In the genomic region with DNA sequence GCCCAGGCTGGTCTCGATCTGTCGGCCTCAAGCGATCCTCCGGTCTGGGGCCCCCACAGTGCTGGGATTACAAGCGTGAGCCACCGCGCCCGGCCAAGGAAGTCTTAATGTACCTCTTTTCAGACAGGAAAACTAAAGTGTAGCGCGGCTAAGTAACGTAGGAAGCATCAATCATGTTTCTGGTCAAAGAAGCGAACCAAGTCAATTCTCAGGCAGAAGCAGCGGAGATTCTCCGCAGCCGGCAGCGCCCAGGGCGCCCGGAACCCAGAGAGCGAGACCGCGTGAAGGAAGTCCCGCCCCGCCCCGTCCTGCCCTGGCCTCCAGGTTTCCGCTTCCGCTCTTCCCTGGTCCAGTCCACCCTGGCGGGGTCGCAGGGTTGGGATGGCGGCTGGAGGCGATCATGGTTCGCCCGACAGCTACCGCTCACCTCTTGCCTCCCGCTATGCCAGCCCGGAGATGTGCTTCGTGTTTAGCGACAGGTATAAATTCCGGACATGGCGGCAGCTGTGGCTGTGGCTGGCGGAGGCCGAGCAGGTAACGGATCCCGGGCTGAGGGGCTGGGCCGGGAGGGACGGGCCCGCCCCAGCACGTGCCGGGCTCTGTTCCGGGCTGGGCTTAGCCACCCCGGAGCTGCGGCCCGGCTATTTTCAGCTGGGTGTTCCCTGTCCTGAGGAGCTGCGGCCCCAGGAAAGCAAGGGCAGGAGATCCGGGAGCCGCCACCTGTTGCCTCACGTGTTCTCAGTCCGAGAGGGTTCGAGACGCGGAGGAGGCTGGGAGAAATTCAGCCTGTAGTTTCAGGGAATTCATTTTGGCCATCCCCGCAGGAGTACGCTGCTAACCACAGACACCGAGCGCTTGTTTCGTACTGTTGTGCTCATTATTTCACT, we compare ENCODE assay signal across 8 cellular contexts. TPM values are rescaled to one million over a fixed set of nuclear protein-coding genes. Genes with fewer than 3 reads are reported as not detected.
A peak's percentile ranks its signal among the peaks of the same experiment; 100 is the strongest.
DNase-seq lines count a peak whose midpoint lies in the region; ATAC-seq and TF ChIP-seq lines count a peak whose summit lies in the region.

Gene ADSL, plus strand, starts transcription at position 323 of the 887 bp plus-strand sequence. Its CDS starts 59 bp downstream, at position 382.

- H3K9me3 ChIP-seq in OCI-LY1 (ENCODE audit: low read length) = no peaks in the 10 kb centered on the region

- no peaks in the 10 kb centered on the region for H4K20me1 ChIP-seq in OCI-LY1 (ENCODE audit: insufficient read depth, low read length)

- peak within 1 kb of the TSS; percentile 85 for H3K4me3 ChIP-seq in OCI-LY1 (ENCODE audit: low read depth, low read length, poor library complexity, severe bottlenecking)

- H3K4me1 ChIP-seq in OCI-LY1 (ENCODE audit: insufficient read depth, low read length, severe bottlenecking) = peaks cover 31% of the 10 kb centered on the region

- peaks cover 2% of the 10 kb centered on the region for H3K36me3 Mint-ChIP-seq in endothelial cell (ENCODE audit: low read depth, unreplicated experiment)

- H2AFZ ChIP-seq in OCI-LY1 (ENCODE audit: low read length) = no peak within 1 kb of the TSS

- peak within 1 kb of the TSS; percentile 98 for H3K27ac Mint-ChIP-seq in endothelial cell (ENCODE audit: unreplicated experiment)

- peak within 1 kb of the TSS; percentile 95 for H3K27ac ChIP-seq in OCI-LY1 (ENCODE audit: low read depth, low read length, poor library complexity, severe bottlenecking)

- TF ChIP-seq CTCF in OCI-LY1 (IDR thresholded peaks at IDR 0.05; ENCODE audit: low read length) = no peak
- no peak for TF ChIP-seq CTCF in endothelial cell (IDR thresholded peaks at IDR 0.05; ENCODE audit: unreplicated experiment)

- H3K4me1 Mint-ChIP-seq in endothelial cell (ENCODE audit: unreplicated experiment) = peaks cover 25% of the 10 kb centered on the region

- peaks cover 13% of the 10 kb centered on the region; the same call in 1 of the 2 replicates for H3F3A ChIP-seq in OCI-LY1 (ENCODE audit: insufficient read depth, low read length)

- no peaks in the 10 kb centered on the region for H3K9me3 Mint-ChIP-seq in endothelial cell (ENCODE audit: unreplicated experiment)

- peaks cover 30% of the 10 kb centered on the region for H3K79me2 ChIP-seq in OCI-LY1 (ENCODE audit: insufficient read depth, low read length)

- H3K27me3 ChIP-seq in OCI-LY1 (ENCODE audit: insufficient read depth, low read length) = no peaks in the 10 kb centered on the region

- peaks cover 1% of the 10 kb centered on the region for H3K27me3 Mint-ChIP-seq in endothelial cell (ENCODE audit: unreplicated experiment)

- H3K4me2 ChIP-seq in OCI-LY1 (ENCODE audit: low read length) = peak within 1 kb of the TSS; percentile 92

- DNase-seq in CMK (ENCODE audit: low read depth) (peak; percentile 56), HT-29 (ENCODE audit: low spot score) (peak; percentile 85), endothelial cell (ENCODE audit: low spot score) (peak; percentile 89), midbrain (lab: John Stamatoyannopoulos, UW) (peak; percentile 87)
- DNase-seq in activated CD8-positive, alpha-beta memory T cell treated with anti-CD3 and anti-CD28 coated beads, Interleukin-2, amount 50 U/mL, for 48 hours = peak; percentile 92
- DNase-seq in stimulated activated CD8-positive, alpha-beta memory T cell treated with anti-CD3 and anti-CD28 coated beads, Interleukin-15, amount 100 ng/mL, for 48 hours (ENCODE audit: low read depth in 2 of 2) = peak; percentile 78 to 81

- H3K4me3 Mint-ChIP-seq in endothelial cell (ENCODE audit: unreplicated experiment) = peak within 1 kb of the TSS; percentile 98

- H3K36me3 ChIP-seq in OCI-LY1 (ENCODE audit: insufficient read depth, low read length) = peaks cover 28% of the 10 kb centered on the region

- no peaks in the 10 kb centered on the region for H3K9me2 ChIP-seq in OCI-LY1 (ENCODE audit: low read depth, low read length)

- peak; percentile 69 for ATAC-seq in GM19467 (IDR thresholded peaks at IDR 0.05; ENCODE audit: unreplicated experiment)

- H3K9ac ChIP-seq in OCI-LY1 (ENCODE audit: low read length) = peak within 1 kb of the TSS; percentile 83

RNA-seq across cellular contexts. Expression of gene ADSL, which starts in this region (rescaled TPM):
- total RNA-seq in HT-29 (2014; rRNA removed; shearing (Covaris generic)) = 61.3 and 62.4 TPM in 2 replicates
- total RNA-seq in endothelial cell (ENCODE audit: unreplicated experiment) = 107 TPM

Comparison
In these comparisons a context has a peak if more than half of its experiments do, and no peak if none do; other contexts are left out.
1. Peak in every context shown above with its lines: DNase-seq, ATAC-seq, H3K4me3 ChIP-seq and H3K27ac ChIP-seq.